8 cellular contexts compared by ENCODE assay signal in the genomic region with DNA sequence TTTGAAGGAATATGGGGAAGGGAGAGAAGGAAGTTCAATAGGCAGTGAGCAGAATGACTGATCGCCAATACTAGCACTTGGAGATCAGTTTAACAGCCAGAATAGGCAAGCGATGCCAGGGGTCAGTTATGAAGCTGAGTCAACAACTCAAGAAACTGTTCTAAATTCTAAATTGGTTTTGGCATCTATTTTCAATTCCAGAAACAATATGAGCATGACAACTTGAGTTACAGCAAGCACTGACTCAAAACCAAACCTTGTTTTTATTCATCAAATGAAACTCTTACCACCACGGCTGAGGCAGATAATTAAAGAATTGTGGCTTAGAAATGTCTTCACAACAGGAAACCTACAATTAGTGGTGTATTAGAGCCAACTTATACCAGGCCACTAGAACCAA.
DNase-seq lines count a peak whose midpoint lies in the region; ATAC-seq and TF ChIP-seq lines count a peak whose summit lies in the region.

No MANE protein-coding gene starts in this region.

- peaks cover 22% of the 10 kb centered on the region for H3K4me1 ChIP-seq in A673 (ENCODE audit: insufficient read depth, low read length, poor library complexity, severe bottlenecking)
- H3K4me1 ChIP-seq in adipocyte (ENCODE audit: control insufficient read depth, insufficient read depth, low read length): peaks cover 22% of the 10 kb centered on the region
- H3K4me1 ChIP-seq in skeletal muscle satellite cell (ENCODE audit: control insufficient read depth, insufficient read depth, low read length): peaks cover 14% of the 10 kb centered on the region

- H3K36me3 ChIP-seq in A673 (ENCODE audit: insufficient read depth, low read length, poor library complexity, severe bottlenecking) (no peaks in the 10 kb centered on the region), adipocyte (ENCODE audit: control insufficient read depth, insufficient read depth, low read length, severe bottlenecking) (peaks cover 3% of the 10 kb centered on the region), skeletal muscle satellite cell (ENCODE audit: insufficient read depth, low read length) (no peaks in the 10 kb centered on the region)

- POLR2A ChIA-PET in A673 (lab: Charles Lee; ENCODE audit: low non-redundant PET): no interaction called here

- H3K9me3 ChIP-seq in A673 (ENCODE audit: low read depth, low read length, poor library complexity, severe bottlenecking): no peaks in the 10 kb centered on the region
- H3K9me3 ChIP-seq in adipocyte (ENCODE audit: control insufficient read depth, low read length): no peaks in the 10 kb centered on the region
- H3K9me3 ChIP-seq in skeletal muscle satellite cell (replicated peaks; ENCODE audit: low read length): no peaks in the 10 kb centered on the region

- H3K27ac ChIP-seq in A673 (ENCODE audit: low read depth, low read length, poor library complexity, severe bottlenecking): peak overlapping the region; percentile 27

- CTCF ChIA-PET in A673 (lab: Charles Lee): no interaction called here

- no peaks in the 10 kb centered on the region for H3K27me3 ChIP-seq in A673 (replicated peaks; ENCODE audit: insufficient read depth, low read depth, low read length, poor library complexity)
- H3K27me3 ChIP-seq in adipocyte (replicated peaks; ENCODE audit: control insufficient read depth, insufficient read depth, low read length): no peaks in the 10 kb centered on the region
- H3K27me3 ChIP-seq in skeletal muscle satellite cell (ENCODE audit: control insufficient read depth, insufficient read depth, low read length): no peaks in the 10 kb centered on the region

- no TSS peak for BruUV-seq in A673 (replicated peaks; lab: Mats Ljungman, UMichigan)

- in situ Hi-C loops in KBM-7 (cut with MboI; ENCODE audit: low pct_unique_long_range_greater_than_20kb, low sequenced_read_pairs): no loop called here

- DNase-seq in A673 (ENCODE audit: low spot score) (peak; percentile 69), adipocyte (ENCODE audit: low read depth) (peak; percentile 48), NCI-H1694 treated with DMSO at 0.1 percent for 48 hours (lab: John Stamatoyannopoulos, UW) (no peak), KBM-7 (no peak), NCI-H2227 (lab: John Stamatoyannopoulos, UW; ENCODE audit: unreplicated experiment) (no peak)

- H3K4me2 ChIP-seq in skeletal muscle satellite cell (ENCODE audit: low read length): peak overlapping the region; percentile 59

- peak; percentile 81 for ATAC-seq in GM18873 (IDR thresholded peaks at IDR 0.05; ENCODE audit: low FRiP score, unreplicated experiment)
- ATAC-seq in HG03060 (IDR thresholded peaks at IDR 0.05; ENCODE audit: low read depth, unreplicated experiment): peak; percentile 88

- H3K4me3 ChIP-seq in A673 (ENCODE audit: low read depth, low read length, poor library complexity, severe bottlenecking) (peak overlapping the region; percentile 5), adipocyte (ENCODE audit: low read length) (peak overlapping the region; percentile 77), skeletal muscle satellite cell (ENCODE audit: low read length) (peak overlapping the region; percentile 9)

- intact Hi-C loops in A673 (cut with micrococcal nuclease; ENCODE audit: unreplicated experiment): no loop called here

- H3K9ac ChIP-seq in adipocyte (ENCODE audit: low read length) (peak overlapping the region; percentile 77), skeletal muscle satellite cell (ENCODE audit: low read depth, low read length) (peak overlapping the region; percentile 52)

- no peak for TF ChIP-seq CTCF in A673 (conservative IDR thresholded peaks at IDR 0.05; ENCODE audit: low read depth, low read length)

Comparison
In these comparisons a context has a peak if more than half of its experiments do, and no peak if none do; other contexts are left out.
1. DNase-seq: peak in A673 (single experiment) and adipocyte (single experiment); none in NCI-H1694 treated with DMSO at 0.1 percent for 48 hours (single experiment), KBM-7 (single experiment) and NCI-H2227 (single experiment).
2. H3K4me3 ChIP-seq: peak in every context shown above with its lines; median percentile 77 in adipocyte; 9 in skeletal muscle satellite cell; 5 in A673.